9 cellular contexts compared by ENCODE assay signal in the genomic region with DNA sequence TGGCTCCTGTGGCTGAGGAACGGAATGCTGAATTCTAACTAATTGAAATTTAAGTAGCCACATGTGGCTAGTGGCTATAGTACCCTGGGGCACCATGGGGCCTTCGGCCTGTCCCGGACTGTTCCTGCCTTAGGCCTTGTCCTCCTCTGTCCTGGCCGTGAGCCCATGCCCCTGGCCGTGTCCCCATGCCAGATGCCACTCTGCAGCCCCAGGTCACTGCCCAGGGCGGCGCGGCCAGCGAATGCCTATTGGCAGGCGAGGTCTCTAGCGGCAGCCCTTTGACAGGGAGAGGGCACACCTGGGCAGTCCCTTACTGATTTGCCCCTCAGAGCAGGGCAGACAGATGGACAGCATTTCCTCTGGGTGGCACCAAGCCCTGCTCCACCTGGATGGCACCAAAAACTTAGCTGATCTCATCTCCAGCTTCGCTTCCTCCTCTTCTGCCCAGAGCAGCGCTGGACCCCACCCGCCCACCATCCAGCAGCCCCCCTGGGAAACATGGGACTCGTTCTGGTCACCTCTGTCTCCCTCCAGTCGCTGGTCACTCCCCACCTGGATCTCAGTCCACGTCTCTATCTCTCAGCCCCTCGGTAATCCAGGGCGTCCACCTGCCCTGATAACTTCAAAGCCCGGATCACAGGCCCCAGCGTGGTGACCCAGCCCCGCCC. TPM values are rescaled to one million over a fixed set of nuclear protein-coding genes. Genes with fewer than 3 reads are reported as not detected.
A peak's percentile ranks its signal among the peaks of the same experiment; 100 is the strongest.
DNase-seq lines count a peak whose midpoint lies in the region; ATAC-seq and TF ChIP-seq lines count a peak whose summit lies in the region.
"Had no signal": no experiment of that assay in that cellular context is flagged by ENCODE, and none has a peak within 500 bp of the region (broad histone marks: within the 10 kb centered on the region; RNA-seq: fewer than 3 reads in every experiment).

No MANE protein-coding gene starts in this region.

- DNase-seq in stimulated activated naive CD8-positive, alpha-beta T cell treated with anti-CD3 and anti-CD28 coated beads, Interleukin-15, Interleukin-2, amounts not matched to agents 100 U/mL and 50 U/mL, for 24 hours = no peak
- no peak for DNase-seq in memory B cell (ENCODE audit: low spot score in 2 of 2)
- DNase-seq in vagina (ENCODE audit: extremely low spot score in 2 of 2) = no peak
- no peak for DNase-seq in stimulated activated CD4-positive, alpha-beta T cell treated with anti-CD3 and anti-CD28 coated beads, Interleukin-4, amount 100 ng/mL, for 4 hours
- no peak for DNase-seq in NCI-H748 (lab: John Stamatoyannopoulos, UW; ENCODE audit: unreplicated experiment)
- no peak for DNase-seq in NCI-H1436 treated with DMSO at 0.1 percent for 48 hours (lab: John Stamatoyannopoulos, UW)

- peaks cover 28% of the 10 kb centered on the region for H3K36me3 Mint-ChIP-seq in stimulated activated naive CD8-positive, alpha-beta T cell treated with anti-CD3 and anti-CD28 coated beads, Interleukin-15, Interleukin-2, amounts not matched to agents 100 ng/mL and 50 ng/mL, for 24 hours (ENCODE audit: low read depth)
- H3K36me3 Mint-ChIP-seq in activated naive CD8-positive, alpha-beta T cell = peaks cover 14% of the 10 kb centered on the region
- peaks cover 5% of the 10 kb centered on the region for H3K36me3 Mint-ChIP-seq in memory B cell

- peaks cover 32% of the 10 kb centered on the region for H3K4me1 ChIP-seq in vagina

- H3K4me1 Mint-ChIP-seq in stimulated activated naive CD8-positive, alpha-beta T cell treated with anti-CD3 and anti-CD28 coated beads, Interleukin-15, Interleukin-2, amounts not matched to agents 100 ng/mL and 50 ng/mL, for 24 hours (ENCODE audit: low read depth) = peaks cover 88% of the 10 kb centered on the region
- H3K4me1 Mint-ChIP-seq in activated naive CD8-positive, alpha-beta T cell (ENCODE audit: low read depth) = peaks cover 66% of the 10 kb centered on the region
- peaks cover 68% of the 10 kb centered on the region for H3K4me1 Mint-ChIP-seq in memory B cell

- no peaks in the 10 kb centered on the region for H3K9me3 ChIP-seq in vagina

- intact Hi-C loops in vagina (cut with DNase I) = no loop called here

- H3K36me3 ChIP-seq in vagina = no peaks in the 10 kb centered on the region

- no peak for ATAC-seq in stimulated activated naive CD8-positive, alpha-beta T cell treated with anti-CD3 and anti-CD28 coated beads, Interleukin-15, Interleukin-2, amounts not matched to agents 100 U/mL and 50 U/mL, for 24 hours
- ATAC-seq in memory B cell (ENCODE audit: low read depth) = no peak

- no peaks in the 10 kb centered on the region for H3K27me3 Mint-ChIP-seq in stimulated activated naive CD8-positive, alpha-beta T cell treated with anti-CD3 and anti-CD28 coated beads, Interleukin-15, Interleukin-2, amounts not matched to agents 100 ng/mL and 50 ng/mL, for 24 hours
- H3K27me3 Mint-ChIP-seq in activated naive CD8-positive, alpha-beta T cell = no peaks in the 10 kb centered on the region
- no peaks in the 10 kb centered on the region for H3K27me3 Mint-ChIP-seq in memory B cell

- H3K27ac ChIP-seq in vagina = peak overlapping the region; percentile 42

- TF ChIP-seq CTCF in vagina (IDR thresholded peaks at IDR 0.05) = no peak

- no peak for TF ChIP-seq POLR2A in vagina (IDR thresholded peaks at IDR 0.05)

- H3K4me3 Mint-ChIP-seq in stimulated activated naive CD8-positive, alpha-beta T cell treated with anti-CD3 and anti-CD28 coated beads, Interleukin-15, Interleukin-2, amounts not matched to agents 100 ng/mL and 50 ng/mL, for 24 hours = peak overlapping the region; percentile 88
- peak overlapping the region; percentile 93 for H3K4me3 Mint-ChIP-seq in activated naive CD8-positive, alpha-beta T cell
- H3K4me3 Mint-ChIP-seq in memory B cell = peak overlapping the region; percentile 85

- peak overlapping the region; percentile 99 for H3K27ac Mint-ChIP-seq in stimulated activated naive CD8-positive, alpha-beta T cell treated with anti-CD3 and anti-CD28 coated beads, Interleukin-15, Interleukin-2, amounts not matched to agents 100 ng/mL and 50 ng/mL, for 24 hours
- peak overlapping the region; percentile 89 for H3K27ac Mint-ChIP-seq in activated naive CD8-positive, alpha-beta T cell
- H3K27ac Mint-ChIP-seq in memory B cell = peak overlapping the region; percentile 96

- H3K9me3 Mint-ChIP-seq in stimulated activated naive CD8-positive, alpha-beta T cell treated with anti-CD3 and anti-CD28 coated beads, Interleukin-15, Interleukin-2, amounts not matched to agents 100 ng/mL and 50 ng/mL, for 24 hours = no peaks in the 10 kb centered on the region
- no peaks in the 10 kb centered on the region for H3K9me3 Mint-ChIP-seq in activated naive CD8-positive, alpha-beta T cell (ENCODE audit: low read depth)
- H3K9me3 Mint-ChIP-seq in memory B cell = no peaks in the 10 kb centered on the region

- no peaks in the 10 kb centered on the region for H3K27me3 ChIP-seq in vagina

- peak overlapping the region in 1 of 2 donors; percentile 61 for H3K4me3 ChIP-seq in vagina

RNA-seq across cellular contexts. Expression of a gene that starts 1.1 kb away (rescaled TPM):
- 13.3 TPM for total RNA-seq in vagina

RNA-seq across cellular contexts. Expression of a gene that starts 45.6 kb away (rescaled TPM):
- not detected for total RNA-seq in vagina
- total RNA-seq: M059J had no signal
